ENCODE assay signal across 9 cellular contexts in the genomic region with DNA sequence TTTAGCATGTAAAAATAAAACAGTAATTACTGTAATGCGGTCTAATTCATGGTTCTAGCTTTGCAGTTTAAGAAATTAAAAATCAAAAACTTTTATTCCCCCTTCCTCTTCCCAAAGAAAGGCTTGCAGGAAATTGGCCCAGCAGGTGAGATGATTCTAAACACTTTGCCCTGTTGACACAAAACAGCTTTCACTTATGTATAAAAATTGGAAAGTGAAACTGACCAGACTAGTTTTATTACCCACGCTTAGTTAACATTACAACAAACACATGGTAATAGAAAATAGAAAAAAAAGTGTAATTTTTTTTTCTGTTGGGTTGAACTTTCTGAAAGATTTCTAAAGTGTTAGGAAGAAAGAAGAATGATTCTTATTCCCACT. TPM values are rescaled to one million over a fixed set of nuclear protein-coding genes. Genes with fewer than 3 reads are reported as not detected.
DNase-seq lines count a peak whose midpoint lies in the region; ATAC-seq and TF ChIP-seq lines count a peak whose summit lies in the region.
"Had no signal": no experiment of that assay in that cellular context is flagged by ENCODE, and none has a peak within 500 bp of the region (broad histone marks: within the 10 kb centered on the region; RNA-seq: fewer than 3 reads in every experiment).

No MANE protein-coding gene starts in this region.

- H3K36me3 Mint-ChIP-seq in CD8-positive, alpha-beta memory T cell: peaks cover 0 to 12% (median 0%) of the 10 kb centered on the region in 3 donors
- peaks cover 6% of the 10 kb centered on the region for H3K36me3 Mint-ChIP-seq in neural progenitor cell

- no peaks in the 10 kb centered on the region for H3K27me3 Mint-ChIP-seq in CD8-positive, alpha-beta memory T cell
- peaks cover 5% of the 10 kb centered on the region for H3K27me3 Mint-ChIP-seq in neural progenitor cell (ENCODE audit: insufficient read depth, low read depth)

- TF ChIP-seq CTCF in MM.1S (IDR thresholded peaks at IDR 0.05; ENCODE audit: low read length) (no peak), neural progenitor cell (IDR thresholded peaks at IDR 0.05) (no peak)

- H3K9me2 ChIP-seq in MM.1S (replicated peaks; ENCODE audit: insufficient read depth, low read length): no peaks in the 10 kb centered on the region

- peaks cover 39% of the 10 kb centered on the region for H3K4me1 ChIP-seq in CD8-positive, alpha-beta memory T cell (ENCODE audit: insufficient read depth, low read length)
- H3K4me1 ChIP-seq in MM.1S (ENCODE audit: low read length) (peaks cover 15% of the 10 kb centered on the region), neural progenitor cell (peaks cover 34% of the 10 kb centered on the region)
- H3K4me1 ChIP-seq in effector memory CD4-positive, alpha-beta T cell (ENCODE audit: control insufficient read depth, insufficient read depth, low read length, poor library complexity, severe bottlenecking): peaks cover 25% of the 10 kb centered on the region

- ATAC-seq in GM19023 (IDR thresholded peaks at IDR 0.05; ENCODE audit: unreplicated experiment): no peak

- POLR2A ChIA-PET in CD8-positive, alpha-beta memory T cell (lab: Charles Lee): interaction anchor here (0.6 kb wide), 1 partner anchor 21 kb away, joined by 3 read pairs; no protein-coding TSS in a partner anchor

- H3K36me3 ChIP-seq in CD8-positive, alpha-beta memory T cell (ENCODE audit: insufficient read depth, low read length): no peaks in the 10 kb centered on the region
- H3K36me3 ChIP-seq in MM.1S (replicated peaks; ENCODE audit: insufficient read depth, low read length): no peaks in the 10 kb centered on the region
- no peaks in the 10 kb centered on the region for H3K36me3 ChIP-seq in effector memory CD4-positive, alpha-beta T cell (ENCODE audit: control insufficient read depth, insufficient read depth, low read length)
- H3K36me3 ChIP-seq in neural progenitor cell: no peaks in the 10 kb centered on the region

- CTCF ChIA-PET in CD8-positive, alpha-beta memory T cell (lab: Charles Lee): interaction anchor here (1.7 kb wide), 1 partner anchor 10 kb away, joined by 8 read pairs; no protein-coding TSS in a partner anchor

- H3K9me3 ChIP-seq in CD8-positive, alpha-beta memory T cell (ENCODE audit: low read length): no peaks in the 10 kb centered on the region
- no peaks in the 10 kb centered on the region for H3K9me3 ChIP-seq in MM.1S (replicated peaks; ENCODE audit: insufficient read depth, low read length)
- no peaks in the 10 kb centered on the region for H3K9me3 ChIP-seq in effector memory CD4-positive, alpha-beta T cell (ENCODE audit: control insufficient read depth, low read length)
- no peaks in the 10 kb centered on the region for H3K9me3 ChIP-seq in neural progenitor cell (ENCODE audit: low read depth)

- no peaks in the 10 kb centered on the region for H3K27me3 ChIP-seq in CD8-positive, alpha-beta memory T cell (ENCODE audit: insufficient read depth, low read length, poor library complexity, severe bottlenecking)
- H3K27me3 ChIP-seq in MM.1S (replicated peaks; ENCODE audit: insufficient read depth, low read length) (no peaks in the 10 kb centered on the region), neural progenitor cell (no peaks in the 10 kb centered on the region)
- no peaks in the 10 kb centered on the region for H3K27me3 ChIP-seq in effector memory CD4-positive, alpha-beta T cell (replicated peaks; ENCODE audit: control insufficient read depth, insufficient read depth, low read length, poor library complexity, severe bottlenecking)

- H3K27ac Mint-ChIP-seq in CD8-positive, alpha-beta memory T cell: peak overlapping the region; percentile 92 to 99 (median 96)
- H3K27ac Mint-ChIP-seq in neural progenitor cell: peak overlapping the region; percentile 95

- H3K27ac ChIP-seq in CD8-positive, alpha-beta memory T cell (ENCODE audit: low read depth, low read length): peak overlapping the region; percentile 85
- peak overlapping the region; percentile 89; the same call in 1 of the 2 replicates for H3K27ac ChIP-seq in MM.1S (ENCODE audit: low read length)
- H3K27ac ChIP-seq in effector memory CD4-positive, alpha-beta T cell (ENCODE audit: insufficient read depth, low read length, poor library complexity, severe bottlenecking): peak overlapping the region; percentile 84
- H3K27ac ChIP-seq in neural progenitor cell: peak overlapping the region; percentile 90

- peak overlapping the region; percentile 71 for H3K4me3 ChIP-seq in CD8-positive, alpha-beta memory T cell (ENCODE audit: low read length)
- H3K4me3 ChIP-seq in MM.1S (ENCODE audit: low read length) (peak overlapping the region; percentile 97), neural progenitor cell (peak overlapping the region; percentile 89)
- peak overlapping the region; percentile 49 for H3K4me3 ChIP-seq in effector memory CD4-positive, alpha-beta T cell (ENCODE audit: insufficient read depth, low read depth, low read length, poor library complexity, severe bottlenecking)

- no peaks in the 10 kb centered on the region for H3K9me3 Mint-ChIP-seq in CD8-positive, alpha-beta memory T cell
- peaks cover under 1% of the 10 kb centered on the region for H3K9me3 Mint-ChIP-seq in neural progenitor cell

- H3F3A ChIP-seq in MM.1S (ENCODE audit: insufficient read depth, low read length) (peaks cover 15% of the 10 kb centered on the region), neural progenitor cell (ENCODE audit: low read depth) (peaks cover 32% of the 10 kb centered on the region)

- H4K20me1 ChIP-seq in MM.1S (ENCODE audit: insufficient read depth, low read length) (no peaks in the 10 kb centered on the region), neural progenitor cell (ENCODE audit: low read depth) (peaks cover 27% of the 10 kb centered on the region)

- H3K4me2 ChIP-seq in MM.1S (ENCODE audit: low read depth, low read length): peak overlapping the region; percentile 70
- peak overlapping the region; percentile 83 for H3K4me2 ChIP-seq in neural progenitor cell

- peak overlapping the region; percentile 77; the same call in 1 of the 2 replicates for H3K9ac ChIP-seq in MM.1S (ENCODE audit: low read length)
- no peak overlapping the region for H3K9ac ChIP-seq in neural progenitor cell

- no peak for DNase-seq in CD8-positive, alpha-beta memory T cell
- DNase-seq in MM.1S (peak; percentile 28), neural progenitor cell (ENCODE audit: low spot score) (no peak), GM03348 (ENCODE audit: low spot score) (no peak), COLO829 (ENCODE audit: low spot score) (no peak)
- DNase-seq in effector memory CD4-positive, alpha-beta T cell: no peak
- DNase-seq in stimulated activated CD4-positive, alpha-beta T cell treated with anti-CD3 and anti-CD28 coated beads, Interleukin-15, amount 100 ng/mL, for 24 hours: no peak
- DNase-seq: activated CD4-positive, alpha-beta T cell treated with anti-CD3 and anti-CD28 coated beads for 1 hour had no signal

- peak overlapping the region; percentile 95 to 97 (median 96) for H3K4me3 Mint-ChIP-seq in CD8-positive, alpha-beta memory T cell
- H3K4me3 Mint-ChIP-seq in neural progenitor cell: peak overlapping the region; percentile 100

- H2AFZ ChIP-seq in MM.1S (ENCODE audit: low read length): peak overlapping the region; percentile 68
- H2AFZ ChIP-seq in neural progenitor cell (replicated peaks): peak overlapping the region; percentile 59

- H3K4me1 Mint-ChIP-seq in CD8-positive, alpha-beta memory T cell: peaks cover 52 to 60% (median 54%) of the 10 kb centered on the region in 3 donors
- peaks cover 40% of the 10 kb centered on the region for H3K4me1 Mint-ChIP-seq in neural progenitor cell

- peaks cover 36% of the 10 kb centered on the region for H3K79me2 ChIP-seq in MM.1S (ENCODE audit: low read length)
- H3K79me2 ChIP-seq in neural progenitor cell (ENCODE audit: low read depth): peaks cover 41% of the 10 kb centered on the region

RNA-seq across cellular contexts. Expression of a gene that starts 1.2 kb away (rescaled TPM):
- total RNA-seq in CD8-positive, alpha-beta memory T cell: 10 to 100 TPM; 52.0 to 53.0 TPM
- 4.9 TPM for polyA plus RNA-seq in CD8-positive, alpha-beta memory T cell
- 23.1 and 29.4 TPM in 2 replicates for total RNA-seq in neural progenitor cell (ENCODE audit: low replicate concordance)
